Comparison of ENCODE assay signal across 8 cellular contexts in genomic region chr16:21501869-21502667, GRCh38.
DNase-seq lines count a peak whose midpoint lies in the region; ATAC-seq and TF ChIP-seq lines count a peak whose summit lies in the region.

No MANE protein-coding gene starts in this region.

- H3K4me2 ChIP-seq in mammary epithelial cell (ENCODE audit: insufficient read depth, low read depth, low read length), result peak overlapping the region; percentile 99

- H3K4me1 ChIP-seq in mammary epithelial cell (ENCODE audit: insufficient read depth, low read length), result peaks cover 3% of the 10 kb centered on the region

- TF ChIP-seq CTCF in WI38 (IDR thresholded peaks at IDR 0.05; ENCODE audit: low read depth, low read length), result no peak
- no peak for TF ChIP-seq CTCF in mammary epithelial cell (conservative IDR thresholded peaks at IDR 0.05 in 1 of 2, IDR thresholded peaks at IDR 0.05 in 1 of 2; ENCODE audit: extremely low read depth in 1 of 2, insufficient read depth in 1 of 2, low read depth in 1 of 2, low read length in 2 of 2)

- dilution Hi-C loops in mammary epithelial cell (cut with HindIII; ENCODE audit: low sequenced_read_pairs), result no loop called here

- peaks cover 7% of the 10 kb centered on the region for H4K20me1 ChIP-seq in mammary epithelial cell (ENCODE audit: insufficient read depth, low read length)

- CTCF ChIA-PET in mammary epithelial cell (lab: Charles Lee; ENCODE audit: low non-redundant PET), result no interaction called here

- peak; percentile 60 for ATAC-seq in HG02973 (IDR thresholded peaks at IDR 0.05; ENCODE audit: unreplicated experiment)

- H3K9ac ChIP-seq in mammary epithelial cell (ENCODE audit: insufficient read depth, low read length), result peak overlapping the region; percentile 45

- no peaks in the 10 kb centered on the region for H3K9me3 ChIP-seq in mammary epithelial cell (replicated peaks; ENCODE audit: insufficient read depth, low read length)

- H3K27ac ChIP-seq in mammary epithelial cell (ENCODE audit: insufficient read depth, low read depth, low read length) (peak overlapping the region; percentile 62), skin epidermis (peak overlapping the region; percentile 20 to 100 (median 95))

- H3K36me3 ChIP-seq in mammary epithelial cell (ENCODE audit: insufficient read depth, low read length), result peaks cover 6% of the 10 kb centered on the region

- DNase-seq in SIG-M5 treated with dmso at 0.1 percent for 504 hours (lab: John Stamatoyannopoulos, UW; ENCODE audit: unreplicated experiment), result peak; percentile 79
- DNase-seq in SIG-M5 (lab: John Stamatoyannopoulos, UW), result no peak
- peak; percentile 81 for DNase-seq in NCI-H2081 treated with DMSO at 0.1 percent for 48 hours (lab: John Stamatoyannopoulos, UW)
- peak; percentile 99 for DNase-seq in mammary epithelial cell
- peak; percentile 92 for DNase-seq in iPS-NIHi11 (ENCODE audit: low spot score)

- no TSS peak for BruUV-seq in mammary epithelial cell (replicated peaks; lab: Mats Ljungman, UMichigan)

- intact Hi-C loops in mammary epithelial cell (cut with micrococcal nuclease), result no loop called here

- H3K4me3 ChIP-seq in WI38 (ENCODE audit: low read depth, low read length) (peak overlapping the region; percentile 67), mammary epithelial cell (replicated peaks in 1 of 3; ENCODE audit: insufficient read depth in 1 of 3, low read depth in 2 of 3, low read length in 3 of 3) (peak overlapping the region; percentile 75 to 91 (median 79)), skin epidermis (peak overlapping the region; percentile 55 to 96 (median 86))

- no peaks in the 10 kb centered on the region for H3K27me3 ChIP-seq in mammary epithelial cell (ENCODE audit: insufficient read depth, low read length)

- peaks cover 57% of the 10 kb centered on the region for H3K79me2 ChIP-seq in mammary epithelial cell (ENCODE audit: insufficient read depth, low read length)

- peak overlapping the region; percentile 42 for H2AFZ ChIP-seq in mammary epithelial cell (ENCODE audit: low read depth, low read length)

- in situ Hi-C loops in mammary epithelial cell (cut with MboI; ENCODE audit: low sequenced_read_pairs in 2 of 2), result no loop called here

- WGBS in mammary epithelial cell (ENCODE audit: low coverage, missing lambda C conversion rate), result under 1% methylated on average over 26 of the region's 91 CpGs
